11 cellular contexts compared by ENCODE assay signal in genomic region chr18:74546751-74547530, GRCh38. TPM values are rescaled to one million over a fixed set of nuclear protein-coding genes. Genes with fewer than 3 reads are reported as not detected.
DNase-seq lines count a peak whose midpoint lies in the region; ATAC-seq and TF ChIP-seq lines count a peak whose summit lies in the region.
"Had no signal": no experiment of that assay in that cellular context is flagged by ENCODE, and none has a peak within 500 bp of the region (broad histone marks: within the 10 kb centered on the region; RNA-seq: fewer than 3 reads in every experiment).

No MANE protein-coding gene starts in this region.

- peak overlapping the region in 1 of 2 donors; percentile 23 for H3K4me3 ChIP-seq in ascending aorta
- H3K4me3 ChIP-seq: tibial nerve had no signal

- H3K27me3 ChIP-seq in ascending aorta: no peaks in the 10 kb centered on the region
- H3K27me3 ChIP-seq: tibial nerve had no signal

- no peaks in the 10 kb centered on the region for H3K4me1 ChIP-seq in ascending aorta

- peak overlapping the region; percentile 52 to 67 for H3K27ac ChIP-seq in ascending aorta

- no peaks in the 10 kb centered on the region for H3K36me3 ChIP-seq in ascending aorta
- H3K36me3 ChIP-seq: tibial nerve had no signal

- DNase-seq in GM04504 (ENCODE audit: low read depth) (peak; percentile 13), ascending aorta (ENCODE audit: low spot score in 2 of 2) (no peak), foreskin melanocyte (peak; percentile 52), sciatic nerve (ENCODE audit: low spot score) (no peak), RPMI8226 (no peak), germinal center (ENCODE audit: low spot score) (no peak)
- no peak for DNase-seq in activated CD8-positive, alpha-beta memory T cell treated with anti-CD3 and anti-CD28 coated beads for 24 hours
- no peak for DNase-seq in stimulated activated naive CD4-positive, alpha-beta T cell treated with Interleukin-2 at 50 U/mL for 16 hours (lab: John Stamatoyannopoulos, UW)
- DNase-seq: activated T-cell treated with anti-CD3 and anti-CD28 coated beads, Interleukin-2, amount 50 U/mL, for 72 hours; NCI-H510A treated with DMSO at 0.1 percent for 48 hours had no signal

- H3K9me3 ChIP-seq in ascending aorta: peaks cover 4 to 13% of the 10 kb centered on the region in 2 donors

- intact Hi-C loops in ascending aorta (cut with DNase I): no loop called here
- intact Hi-C loops in sciatic nerve (cut with DNase I): loop anchor here (10.0 kb wide), 1 partner anchor 352 kb away; no protein-coding TSS in a partner anchor

- TF ChIP-seq CTCF in ascending aorta (IDR thresholded peaks at IDR 0.05): no peak

- ATAC-seq in sciatic nerve: peak; percentile 76
- ATAC-seq: activated T-cell treated with anti-CD3 and anti-CD28 coated beads, Interleukin-2, amount 50 U/mL, for 72 hours had no signal

RNA-seq across cellular contexts. Expression of gene CNDP1, which starts 12.6 kb away (rescaled TPM):
- not detected for total RNA-seq in ascending aorta
- total RNA-seq in sciatic nerve: 0.31 TPM

RNA-seq across cellular contexts. Expression of gene ZNF407, which starts 50.7 kb away (rescaled TPM):
- total RNA-seq in ascending aorta (8.7 TPM), sciatic nerve (22.9 TPM)

RNA-seq across cellular contexts. Expression of gene CNDP2, which starts 50.8 kb away (rescaled TPM):
- total RNA-seq in ascending aorta: 33.5 TPM
- 162 TPM for total RNA-seq in sciatic nerve

Comparison
In these comparisons a context has a peak if more than half of its experiments do, and no peak if none do; other contexts are left out.
1. DNase-seq: peak in GM04504 (single experiment) and foreskin melanocyte (single experiment); none in ascending aorta (0 of 2), sciatic nerve (single experiment), RPMI8226 (single experiment), activated CD8-positive, alpha-beta memory T cell treated with anti-CD3 and anti-CD28 coated beads for 24 hours (single experiment), germinal center (single experiment) and stimulated activated naive CD4-positive, alpha-beta T cell treated with Interleukin-2 at 50 U/mL for 16 hours (single experiment).